17 cellular contexts compared by ENCODE assay signal in genomic region chr11:65802841-65803240, GRCh38. TPM values are rescaled to one million over a fixed set of nuclear protein-coding genes. Genes with fewer than 3 reads are reported as not detected.
DNase-seq lines count a peak whose midpoint lies in the region; ATAC-seq and TF ChIP-seq lines count a peak whose summit lies in the region.
"Had no signal": no experiment of that assay in that cellular context is flagged by ENCODE, and none has a peak within 500 bp of the region (broad histone marks: within the 10 kb centered on the region; RNA-seq: fewer than 3 reads in every experiment).

No MANE protein-coding gene starts in this region.

- DNase-seq in GM12865 (ENCODE audit: low read depth) (peak; percentile 88), NOMO-1 treated with DMSO at 0.1 percent for 48 hours (lab: John Stamatoyannopoulos, UW; ENCODE audit: unreplicated experiment) (peak; percentile 66), T1000 (lab: John Stamatoyannopoulos, UW) (no peak), GOT3 (lab: John Stamatoyannopoulos, UW) (no peak), DMS53 treated with DMSO at 0.1 percent for 48 hours (lab: John Stamatoyannopoulos, UW; ENCODE audit: unreplicated experiment) (no peak)
- no peak for DNase-seq in activated naive CD4-positive, alpha-beta T cell treated with anti-CD3 and anti-CD28 coated beads for 36 hours
- DNase-seq: activated CD8-positive, alpha-beta T cell treated with anti-CD3 and anti-CD28 coated beads for 36 hours; activated naive CD4-positive, alpha-beta T cell treated with Interleukin-2 at 50 U/mL for 16 hours; central memory CD4-positive, alpha-beta T cell; DMS79; lower lobe of right lung; NCI-H2081 treated with DMSO at 0.1 percent for 48 hours; occipital lobe; T-helper 17 cell had no signal

- peaks cover 9% of the 10 kb centered on the region for H3K27me3 Mint-ChIP-seq in activated naive CD4-positive, alpha-beta T cell treated with anti-CD3 and anti-CD28 coated beads for 36 hours (ENCODE audit: low read depth)

- no peak overlapping the region for H3K4me3 ChIP-seq in GM12865 (ENCODE audit: low read depth, low read length)
- H3K4me3 ChIP-seq: lower lobe of right lung, vagina had no signal

- no peaks in the 10 kb centered on the region for H3K4me1 Mint-ChIP-seq in activated naive CD4-positive, alpha-beta T cell treated with anti-CD3 and anti-CD28 coated beads for 36 hours (ENCODE audit: low read depth)

- no peak overlapping the region for H3K27ac Mint-ChIP-seq in activated naive CD4-positive, alpha-beta T cell treated with anti-CD3 and anti-CD28 coated beads for 36 hours
- H3K27ac Mint-ChIP-seq: activated CD8-positive, alpha-beta T cell treated with anti-CD3 and anti-CD28 coated beads for 36 hours; T-helper 17 cell had no signal

- intact Hi-C loops in activated naive CD4-positive, alpha-beta T cell treated with anti-CD3 and anti-CD28 coated beads for 36 hours (cut with micrococcal nuclease) = no loop called here

- no peak overlapping the region for H3K4me3 Mint-ChIP-seq in activated naive CD4-positive, alpha-beta T cell treated with anti-CD3 and anti-CD28 coated beads for 36 hours
- H3K4me3 Mint-ChIP-seq: activated CD8-positive, alpha-beta T cell treated with anti-CD3 and anti-CD28 coated beads for 36 hours; T-helper 17 cell had no signal

- CTCF ChIA-PET in activated naive CD4-positive, alpha-beta T cell treated with anti-CD3 and anti-CD28 coated beads for 36 hours (lab: Charles Lee) = interaction anchor here (0.7 to 2.6 kb wide), 4 partner anchors 15 to 31 kb away, joined by 3 to 14 read pairs (median 8); partner anchors contain the start of gene AP5B1

- no peaks in the 10 kb centered on the region for H3K9me3 Mint-ChIP-seq in activated naive CD4-positive, alpha-beta T cell treated with anti-CD3 and anti-CD28 coated beads for 36 hours
- H3K9me3 Mint-ChIP-seq: activated CD8-positive, alpha-beta T cell treated with anti-CD3 and anti-CD28 coated beads for 36 hours had no signal

- TF ChIP-seq CTCF in GM12865 (IDR thresholded peaks at IDR 0.05; ENCODE audit: insufficient read depth, low read depth, low read length, missing control alignments) = no peak

- ATAC-seq in GM19438 (IDR thresholded peaks at IDR 0.05; ENCODE audit: low read depth, unreplicated experiment) (peak; percentile 78), HG02852 (IDR thresholded peaks at IDR 0.05; ENCODE audit: unreplicated experiment) (peak; percentile 79)
- ATAC-seq: activated CD8-positive, alpha-beta T cell treated with anti-CD3 and anti-CD28 coated beads for 36 hours; lower lobe of right lung; T-helper 17 cell had no signal

- no peaks in the 10 kb centered on the region for H3K36me3 Mint-ChIP-seq in activated naive CD4-positive, alpha-beta T cell treated with anti-CD3 and anti-CD28 coated beads for 36 hours (ENCODE audit: low read depth)

RNA-seq across cellular contexts. Expression of gene OVOL1, which starts 16.0 kb away (rescaled TPM):
- total RNA-seq in activated naive CD4-positive, alpha-beta T cell treated with anti-CD3 and anti-CD28 coated beads for 36 hours = not detected
- total RNA-seq: occipital lobe had no signal

RNA-seq across cellular contexts. Expression of gene AP5B1, which starts 22.1 kb away (rescaled TPM):
- total RNA-seq in activated naive CD4-positive, alpha-beta T cell treated with anti-CD3 and anti-CD28 coated beads for 36 hours = 1 to 10 TPM; 6.2 to 6.3 TPM

RNA-seq across cellular contexts. Expression of gene SNX32, which starts 30.9 kb away (rescaled TPM):
- 1 to 10 TPM; 1.5 to 2.0 TPM for total RNA-seq in activated naive CD4-positive, alpha-beta T cell treated with anti-CD3 and anti-CD28 coated beads for 36 hours

RNA-seq across cellular contexts. Expression of gene CFL1, which starts 55.1 kb away (rescaled TPM):
- 1,000 to 10,000 TPM; 1,043 to 1,085 TPM for total RNA-seq in activated naive CD4-positive, alpha-beta T cell treated with anti-CD3 and anti-CD28 coated beads for 36 hours

RNA-seq across cellular contexts. Expression of gene MUS81, which starts 57.4 kb away (rescaled TPM):
- total RNA-seq in activated naive CD4-positive, alpha-beta T cell treated with anti-CD3 and anti-CD28 coated beads for 36 hours = 10 to 100 TPM; 51.4 to 54.7 TPM

Comparison
In these comparisons a context has a peak if more than half of its experiments do, and no peak if none do; other contexts are left out.
1. DNase-seq: peak in GM12865 (single experiment) and NOMO-1 treated with DMSO at 0.1 percent for 48 hours (single experiment); none in T1000 (single experiment), activated naive CD4-positive, alpha-beta T cell treated with anti-CD3 and anti-CD28 coated beads for 36 hours (single experiment), GOT3 (single experiment) and DMS53 treated with DMSO at 0.1 percent for 48 hours (single experiment).